Comparison of ENCODE assay signal across 8 cellular contexts in genomic region chr20:25246182-25246943, GRCh38. TPM values are rescaled to one million over a fixed set of nuclear protein-coding genes. Genes with fewer than 3 reads are reported as not detected.
DNase-seq lines count a peak whose midpoint lies in the region; ATAC-seq and TF ChIP-seq lines count a peak whose summit lies in the region.

No MANE protein-coding gene starts in this region.

- POLR2A ChIA-PET in RWPE1 (lab: Yijun Ruan, JAX; ENCODE audit: low non-redundant PET), result interaction anchor here (0.7 to 2.8 kb wide), 3 partner anchors 7 to 43 kb away, joined by 3 to 15 read pairs (median 3); no protein-coding TSS in a partner anchor

- H3K4me3 ChIP-seq in right atrium auricular region (peak overlapping the region in 1 of 2 donors; percentile 92), fibroblast of mammary gland (ENCODE audit: control insufficient read depth, low read depth, low read length) (peak overlapping the region; percentile 85)

- ATAC-seq in Right ventricle myocardium superior (ENCODE audit: poor library complexity) (no peak), HG02588 (IDR thresholded peaks at IDR 0.05; ENCODE audit: unreplicated experiment) (no peak)

- peaks cover 0 to 42% of the 10 kb centered on the region in 2 donors for H3K4me1 ChIP-seq in right atrium auricular region

- H3K27me3 ChIP-seq in right atrium auricular region, result no peaks in the 10 kb centered on the region

- no peaks in the 10 kb centered on the region for H3K9me3 ChIP-seq in right atrium auricular region

- TF ChIP-seq CTCF in right atrium auricular region (IDR thresholded peaks at IDR 0.05), result no peak
- TF ChIP-seq CTCF in RWPE1 (conservative IDR thresholded peaks at IDR 0.05; ENCODE audit: low read depth), result no peak
- no peak for TF ChIP-seq CTCF in fibroblast of mammary gland (conservative IDR thresholded peaks at IDR 0.05; ENCODE audit: control insufficient read depth, insufficient read depth, low read depth, low read length)

- CTCF ChIA-PET in RWPE1 (lab: Yijun Ruan, JAX), result interaction anchor here (0.6 to 2.0 kb wide), 3 partner anchors 9 to 24 kb away, joined by 3 to 10 read pairs (median 4); no protein-coding TSS in a partner anchor

- intact Hi-C loops in Right ventricle myocardium superior (cut with DNase I), result loop anchor here (5.0 kb wide), 1 partner anchor 49 kb away; the partner anchor contains the start of gene ENTPD6

- H3K27ac ChIP-seq in right atrium auricular region (peak overlapping the region; percentile 96 to 97), RWPE1 (peak overlapping the region; percentile 95)

- peak; percentile 54 for DNase-seq in right atrium auricular region (ENCODE audit: low spot score)
- no peak for DNase-seq in Right ventricle myocardium superior
- no peak for DNase-seq in RWPE1 (ENCODE audit: low spot score)
- DNase-seq in fibroblast of mammary gland (ENCODE audit: low read depth), result peak; percentile 73
- DNase-seq in ecto neural progenitor cell (ENCODE audit: low spot score), result no peak
- DNase-seq in Ammon's horn (ENCODE audit: low spot score), result no peak
- DNase-seq in activated effector memory CD4-positive, alpha-beta T cell treated with anti-CD3 and anti-CD28 coated beads, Interleukin-2, amount 50 U/mL, for 16 hours, result no peak

- H3K36me3 ChIP-seq in right atrium auricular region, result no peaks in the 10 kb centered on the region

RNA-seq across cellular contexts. Expression of gene PYGB, which starts 1.5 kb away (rescaled TPM):
- total RNA-seq in right atrium auricular region (100 to 1,000 TPM; 145 to 174 TPM), Right ventricle myocardium superior (170 TPM)

RNA-seq across cellular contexts. Expression of gene ENTPD6, which starts 50.9 kb away (rescaled TPM):
- total RNA-seq in right atrium auricular region (100 to 1,000 TPM in 1 of 2 donors, 10 to 100 TPM in 1; 75.9 to 116 TPM), Right ventricle myocardium superior (118 TPM)

Comparison
In these comparisons a context has a peak if more than half of its experiments do, and no peak if none do; other contexts are left out.
1. DNase-seq: peak in right atrium auricular region (single experiment) and fibroblast of mammary gland (single experiment); none in Right ventricle myocardium superior (single experiment), RWPE1 (single experiment), ecto neural progenitor cell (single experiment), Ammon's horn (single experiment) and activated effector memory CD4-positive, alpha-beta T cell treated with anti-CD3 and anti-CD28 coated beads, Interleukin-2, amount 50 U/mL, for 16 hours (single experiment).